Comparison of ENCODE assay signal across 1 cellular context in genomic region chr12:51622564-51622963, GRCh38.
TF ChIP-seq lines count a peak whose summit lies in the region.

No MANE protein-coding gene starts in this region.

TF ChIP-seq in GM23338, 12 proteins besides CTCF, POLR2A, EP300 and RAD21:
- TF ChIP-seq ZNF462 (CRISPR knock-in tag; IDR thresholded peaks at IDR 0.05), result no peak
- no peak for TF ChIP-seq EZH2phosphoT487 (IDR thresholded peaks at IDR 0.05; ENCODE audit: unreplicated experiment)
- TF ChIP-seq POLR2AphosphoS5 (IDR thresholded peaks at IDR 0.05; ENCODE audit: low read depth), result no peak
- TF ChIP-seq ZNF331 (CRISPR knock-in tag; IDR thresholded peaks at IDR 0.05; ENCODE audit: low read depth), result no peak
- no peak for TF ChIP-seq NANOG (IDR thresholded peaks at IDR 0.05; ENCODE audit: borderline replicate concordance)
- no peak for TF ChIP-seq CREB1 (CRISPR knock-in tag; IDR thresholded peaks at IDR 0.05; ENCODE audit: low read depth)
- TF ChIP-seq STAT1 (IDR thresholded peaks at IDR 0.05; ENCODE audit: unreplicated experiment), result no peak
- no peak for TF ChIP-seq REST (IDR thresholded peaks at IDR 0.05; ENCODE audit: unreplicated experiment)
- TF ChIP-seq JUNB (IDR thresholded peaks at IDR 0.05; ENCODE audit: unreplicated experiment), result no peak
- no peak for TF ChIP-seq ETS1 (IDR thresholded peaks at IDR 0.05)
- no peak for TF ChIP-seq ZNF114 (CRISPR knock-in tag; IDR thresholded peaks at IDR 0.05)
- no peak for TF ChIP-seq EZH2 (IDR thresholded peaks at IDR 0.05; ENCODE audit: low read depth, unreplicated experiment)
